ENCODE assay signal across 32 cellular contexts in the genomic region with DNA sequence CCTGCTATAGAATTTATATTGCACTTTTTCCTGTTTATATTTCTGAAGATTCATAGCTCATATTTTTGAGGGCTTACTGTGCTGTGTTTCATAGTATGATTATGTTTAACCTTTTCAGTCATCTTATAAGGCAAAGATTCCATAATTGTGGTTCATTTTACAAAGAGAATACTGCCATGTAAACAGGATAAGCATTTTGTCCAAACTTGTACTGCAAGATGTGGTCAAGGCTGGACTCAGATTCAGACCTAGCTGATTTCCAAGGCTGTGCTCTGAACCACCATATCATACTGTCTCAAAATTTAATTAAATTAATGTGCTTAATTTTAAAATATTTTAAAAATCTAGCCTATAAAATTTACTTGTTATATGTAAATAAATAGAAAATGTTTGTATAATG.
"Had no signal": no experiment of that assay in that cellular context is flagged by ENCODE, and none has a peak within 500 bp of the region (broad histone marks: within the 10 kb centered on the region; RNA-seq: fewer than 3 reads in every experiment).

No MANE protein-coding gene starts in this region.

- H3K4me1 Mint-ChIP-seq: endodermal cell had no signal

- H3K4me3 ChIP-seq: cardiac muscle cell, coronary artery, dorsolateral prefrontal cortex, gastrocnemius medialis, heart left ventricle had no signal

- H3K9me3 ChIP-seq: gastrocnemius medialis, heart left ventricle had no signal

- H3K9me3 Mint-ChIP-seq: activated CD8-positive, alpha-beta T cell treated with anti-CD3 and anti-CD28 coated beads for 36 hours; activated naive CD4-positive, alpha-beta T cell treated with anti-CD3 and anti-CD28 coated beads for 36 hours; activated T-helper 1 cell treated with anti-CD3 and anti-CD28 coated beads, Interleukin-12 subunit alpha, Interleukin-12 subunit beta, Interleukin-2, Interleukin-4 antibody, amounts not matched to agents 30 ng/mL and 10 ng/mL and 1 ng/mL, durations not matched to agents 14 hours and 24 hours and 36 hours; activated T-helper 2 cell treated with anti-CD3 and anti-CD28 coated beads, Interferon-gamma antibody, Interleukin-2, Interleukin-4, amounts not matched to agents 10 μg/mL and 5 μg/mL and 100 μg/mL, durations not matched to agents 14 hours and 24 hours and 36 hours; dendritic cell treated with granulocyte-macrophage colony-stimulating factor and Interleukin-4, amounts not matched to agents 40 ng/mL and 50 ng/mL, for 4 days; WTC11 had no signal

- DNase-seq: activated CD4-positive, alpha-beta T cell treated with anti-CD3 and anti-CD28 coated beads for 1 hour; activated CD4-positive, alpha-beta T cell treated with anti-CD3 and anti-CD28 coated beads for 4 hours; activated CD4-positive, alpha-beta T cell treated with anti-CD3 and anti-CD28 coated beads, Interleukin-2, amount 50 U/mL, for 1 hour; activated CD4-positive, alpha-beta T cell treated with anti-CD3 and anti-CD28 coated beads, Interleukin-2, amount 50 U/mL, for 48 hours; activated CD8-positive, alpha-beta memory T cell treated with anti-CD3 and anti-CD28 coated beads for 24 hours; activated CD8-positive, alpha-beta T cell treated with anti-CD3 and anti-CD28 coated beads for 36 hours; activated effector memory CD4-positive, alpha-beta T cell treated with anti-CD3 and anti-CD28 coated beads, Interleukin-2, amount 50 U/mL, for 16 hours; activated naive CD4-positive, alpha-beta T cell treated with anti-CD3 and anti-CD28 coated beads for 36 hours; activated T-cell treated with anti-CD3 and anti-CD28 coated beads, Interleukin-2, amount 50 U/mL, for 48 hours; amniotic stem cell; anterior cingulate cortex; brain microvascular endothelial cell; central memory CD4-positive, alpha-beta T cell; cerebellar nuclear complex; dorsolateral prefrontal cortex; effector memory CD4-positive, alpha-beta T cell; endodermal cell; foreskin fibroblast; gastrocnemius medialis; glutamatergic neuron; heart left ventricle; T-helper 2 cell had no signal

- FAIRE-seq: astrocyte had no signal

- H3K4me3 Mint-ChIP-seq: activated CD8-positive, alpha-beta T cell treated with anti-CD3 and anti-CD28 coated beads for 36 hours; activated naive CD4-positive, alpha-beta T cell treated with anti-CD3 and anti-CD28 coated beads for 36 hours; activated naive CD8-positive, alpha-beta T cell; activated T-helper 1 cell treated with anti-CD3 and anti-CD28 coated beads, Interleukin-12 subunit alpha, Interleukin-12 subunit beta, Interleukin-2, Interleukin-4 antibody, amounts not matched to agents 30 ng/mL and 10 ng/mL and 1 ng/mL, durations not matched to agents 14 hours and 24 hours and 36 hours; dendritic cell treated with granulocyte-macrophage colony-stimulating factor and Interleukin-4, amounts not matched to agents 40 ng/mL and 50 ng/mL, for 4 days; endodermal cell; WTC11 had no signal

- ATAC-seq: activated CD8-positive, alpha-beta T cell treated with anti-CD3 and anti-CD28 coated beads for 36 hours; esophagus mucosa; gastrocnemius medialis; heart left ventricle; WTC11 had no signal

- H3K27ac ChIP-seq: brain microvascular endothelial cell, cardiac muscle cell, coronary artery, gastrocnemius medialis, heart left ventricle, VCaP had no signal

- H3K27ac Mint-ChIP-seq: activated CD8-positive, alpha-beta T cell treated with anti-CD3 and anti-CD28 coated beads for 36 hours; activated naive CD4-positive, alpha-beta T cell treated with anti-CD3 and anti-CD28 coated beads for 36 hours; activated naive CD8-positive, alpha-beta T cell; activated T-helper 1 cell treated with anti-CD3 and anti-CD28 coated beads, Interleukin-12 subunit alpha, Interleukin-12 subunit beta, Interleukin-2, Interleukin-4 antibody, amounts not matched to agents 30 ng/mL and 10 ng/mL and 1 ng/mL, durations not matched to agents 14 hours and 24 hours and 36 hours; activated T-helper 2 cell treated with anti-CD3 and anti-CD28 coated beads, Interferon-gamma antibody, Interleukin-2, Interleukin-4, amounts not matched to agents 10 μg/mL and 5 μg/mL and 100 μg/mL, durations not matched to agents 14 hours and 24 hours and 36 hours; dendritic cell treated with granulocyte-macrophage colony-stimulating factor and Interleukin-4, amounts not matched to agents 40 ng/mL and 50 ng/mL, for 4 days; endodermal cell; WTC11 had no signal

- H3K27me3 ChIP-seq: brain microvascular endothelial cell, cardiac muscle cell, dorsolateral prefrontal cortex, gastrocnemius medialis, heart left ventricle had no signal

- H3K4me1 ChIP-seq: gastrocnemius medialis, heart left ventricle had no signal
